In the genomic region with DNA sequence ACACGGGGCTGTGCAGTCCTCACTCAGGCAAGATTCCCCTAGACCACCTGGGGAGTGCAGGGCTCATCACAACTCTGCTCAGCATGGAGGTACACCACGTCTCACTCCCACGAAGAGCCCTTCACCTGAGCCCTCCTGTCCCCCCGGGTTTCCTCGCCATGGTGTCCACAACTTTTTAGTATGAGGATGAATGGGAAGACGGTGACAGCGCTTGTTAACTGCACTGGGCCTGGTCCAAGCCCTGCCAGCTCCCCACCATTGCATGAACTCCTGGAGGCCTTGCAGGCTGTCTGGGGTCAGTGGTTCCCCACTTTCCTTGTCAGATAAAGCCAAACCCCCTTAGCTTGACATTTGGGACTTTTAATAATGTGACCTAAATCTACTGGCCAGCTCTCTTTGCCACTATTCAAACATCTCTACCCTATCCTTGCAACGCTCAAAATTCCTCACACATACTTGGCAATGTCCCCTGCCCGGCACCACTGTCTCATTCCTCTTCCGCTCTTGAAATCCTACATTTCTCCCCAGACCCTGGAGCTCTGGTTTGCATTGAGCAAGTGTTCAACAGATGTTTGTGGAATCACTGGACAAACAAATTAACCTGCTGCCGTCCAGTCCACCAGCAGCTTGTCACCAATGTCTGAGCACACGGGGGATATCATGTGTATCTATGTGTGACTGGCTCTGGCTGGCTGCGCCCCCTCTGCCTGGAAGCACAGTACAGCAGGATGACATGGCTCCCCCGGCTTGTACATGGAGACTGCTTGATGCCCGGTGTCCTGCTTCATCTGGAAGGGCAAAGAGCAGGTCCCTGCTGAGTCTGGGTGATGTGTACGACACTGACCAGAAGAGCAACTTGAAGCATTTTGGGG, we compare ENCODE assay signal across 26 cellular contexts. TPM values are rescaled to one million over a fixed set of nuclear protein-coding genes. Genes with fewer than 3 reads are reported as not detected.
"Had no signal": no experiment of that assay in that cellular context is flagged by ENCODE, and none has a peak within 500 bp of the region (broad histone marks: within the 10 kb centered on the region; RNA-seq: fewer than 3 reads in every experiment).

No MANE protein-coding gene starts in this region.

- H3K9me3 ChIP-seq: pancreas, stomach, suprapubic skin, tibial nerve had no signal

- H3K27me3 ChIP-seq: brain microvascular endothelial cell, hepatocyte, pancreas, stomach, suprapubic skin, tibial nerve had no signal

- H3K9me3 Mint-ChIP-seq: activated CD4-positive, alpha-beta memory T cell treated with anti-CD3 and anti-CD28 coated beads for 36 hours; activated naive CD4-positive, alpha-beta T cell treated with anti-CD3 and anti-CD28 coated beads, Interleukin-2, amount 50 U/mL, for 24 hours; immature natural killer cell; memory B cell; nephron; T-helper 1 cell treated with Interleukin-12 subunit alpha and Interleukin-12 subunit beta and Interleukin-4 antibody, amounts not matched to agents 30 μg/mL and 1 μg/mL, for 36 hours had no signal

- H3K27ac ChIP-seq: brain microvascular endothelial cell, hepatocyte, pancreas, stomach, suprapubic skin, tibial nerve had no signal

- H3K27me3 Mint-ChIP-seq: activated CD4-positive, alpha-beta memory T cell treated with anti-CD3 and anti-CD28 coated beads for 36 hours; activated naive CD4-positive, alpha-beta T cell treated with anti-CD3 and anti-CD28 coated beads, Interleukin-2, amount 50 U/mL, for 24 hours; memory B cell had no signal

- H3K4me3 Mint-ChIP-seq: activated CD4-positive, alpha-beta memory T cell treated with anti-CD3 and anti-CD28 coated beads for 36 hours; activated naive CD4-positive, alpha-beta T cell treated with anti-CD3 and anti-CD28 coated beads, Interleukin-2, amount 50 U/mL, for 24 hours; immature natural killer cell; memory B cell; nephron; T-helper 1 cell treated with Interleukin-12 subunit alpha and Interleukin-12 subunit beta and Interleukin-4 antibody, amounts not matched to agents 30 μg/mL and 1 μg/mL, for 36 hours had no signal

- DNase-seq: activated CD4-positive, alpha-beta memory T cell treated with anti-CD3 and anti-CD28 coated beads for 36 hours; activated CD4-positive, alpha-beta T cell treated with anti-CD3 and anti-CD28 coated beads for 48 hours; activated gamma-delta T cell treated with Interleukin-2 at 50 U/mL for 16 hours; brain microvascular endothelial cell; cortex of kidney; immature natural killer cell; stimulated activated CD4-positive, alpha-beta T cell treated with anti-CD3 and anti-CD28 coated beads, Interleukin-12 subunit alpha, Interleukin-12 subunit beta, amount 100 ng/mL, for 4 hours; stimulated activated CD4-positive, alpha-beta T cell treated with anti-CD3 and anti-CD28 coated beads, Interleukin-4, amount 100 ng/mL, for 4 hours; stomach had no signal

- H3K4me3 ChIP-seq: hepatocyte, pancreas, stomach, suprapubic skin, tibial nerve had no signal

- H3K27ac Mint-ChIP-seq: activated CD4-positive, alpha-beta memory T cell treated with anti-CD3 and anti-CD28 coated beads for 36 hours; activated naive CD4-positive, alpha-beta T cell treated with anti-CD3 and anti-CD28 coated beads, Interleukin-2, amount 50 U/mL, for 24 hours; memory B cell; T-helper 1 cell treated with Interleukin-12 subunit alpha and Interleukin-12 subunit beta and Interleukin-4 antibody, amounts not matched to agents 30 μg/mL and 1 μg/mL, for 36 hours had no signal

- ATAC-seq: pancreas had no signal

- H3K4me1 Mint-ChIP-seq: activated naive CD4-positive, alpha-beta T cell treated with anti-CD3 and anti-CD28 coated beads, Interleukin-2, amount 50 U/mL, for 24 hours; immature natural killer cell; memory B cell had no signal

RNA-seq across cellular contexts. Expression of a gene that starts 16.1 kb away (rescaled TPM):
- total RNA-seq: activated CD4-positive, alpha-beta memory T cell treated with anti-CD3 and anti-CD28 coated beads for 36 hours; aorta; frontal cortex; hepatocyte; lower leg skin; mononuclear cell; myocyte; pulmonary artery endothelial cell; right cardiac atrium; skeletal muscle tissue; suprapubic skin; tibial nerve had no signal
- polyA plus RNA-seq: esophagus, hepatocyte, right cardiac atrium had no signal

RNA-seq across cellular contexts. Expression of a gene that starts 30.9 kb away (rescaled TPM):
- total RNA-seq: activated CD4-positive, alpha-beta memory T cell treated with anti-CD3 and anti-CD28 coated beads for 36 hours; aorta; hepatocyte; mononuclear cell; pancreas; pulmonary artery endothelial cell; suprapubic skin; tibial nerve had no signal
- polyA plus RNA-seq: aorta, esophagus, hepatocyte, immature natural killer cell, right cardiac atrium, stomach had no signal

RNA-seq across cellular contexts. Expression of a gene that starts 47.5 kb away (rescaled TPM):
- total RNA-seq: activated CD4-positive, alpha-beta memory T cell treated with anti-CD3 and anti-CD28 coated beads for 36 hours; pulmonary artery endothelial cell; tibial nerve had no signal
- polyA plus RNA-seq: immature natural killer cell had no signal
